Comparison of ENCODE assay signal across 13 cellular contexts in the genomic region with DNA sequence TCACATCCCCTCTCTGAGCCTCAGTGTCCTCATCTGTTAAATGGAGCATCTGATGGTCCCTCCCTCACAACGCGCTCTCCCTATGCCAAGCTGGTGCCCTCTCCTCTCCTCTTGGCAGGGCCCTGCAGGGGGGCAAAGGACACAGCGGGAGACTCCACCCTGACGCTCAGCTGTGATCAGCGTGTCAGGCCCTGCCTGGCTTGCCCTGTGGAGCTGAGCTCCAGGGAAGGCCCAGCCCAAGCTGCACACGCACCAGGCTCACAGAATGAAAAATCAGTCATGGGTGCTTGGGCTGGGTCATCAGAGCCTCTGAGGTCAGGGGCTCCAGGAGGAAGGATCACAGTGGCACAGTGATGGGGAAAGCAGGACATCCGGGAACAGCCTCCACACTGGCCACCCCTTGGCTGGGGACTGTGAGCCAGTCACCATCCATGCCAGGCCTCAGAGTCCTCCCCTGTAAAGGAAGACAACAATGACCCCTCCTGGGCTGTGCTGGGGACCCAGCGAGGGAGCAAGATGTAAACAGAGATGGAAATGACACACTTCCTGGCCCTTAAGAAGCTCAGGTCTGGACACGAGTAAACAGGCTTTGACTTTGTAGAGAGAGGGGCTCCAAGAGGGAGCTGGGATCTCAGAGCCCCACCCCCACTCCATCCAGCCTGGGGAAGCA. TPM values are rescaled to one million over a fixed set of nuclear protein-coding genes. Genes with fewer than 3 reads are reported as not detected.
DNase-seq lines count a peak whose midpoint lies in the region; ATAC-seq, FAIRE-seq and TF ChIP-seq lines count a peak whose summit lies in the region.
"Had no signal": no experiment of that assay in that cellular context is flagged by ENCODE, and none has a peak within 500 bp of the region (broad histone marks: within the 10 kb centered on the region; RNA-seq: fewer than 3 reads in every experiment).

No MANE protein-coding gene starts in this region.

- no peak for TF ChIP-seq EP300 in Ishikawa (IDR thresholded peaks at IDR 0.05; ENCODE audit: borderline replicate concordance)
- no peak for TF ChIP-seq EP300 in HepG2 (IDR thresholded peaks at IDR 0.05; ENCODE audit: low read depth in 2 of 2, low read length in 2 of 2)
- no peak for TF ChIP-seq EP300 in HepG2 (CRISPR knock-in tag; IDR thresholded peaks at IDR 0.05; ENCODE audit: borderline replicate concordance)

- no peak for FAIRE-seq in HepG2 (lab: Jason Lieb, UNC)

- DNase-seq in HepG2 (ENCODE audit: low spot score) (no peak), WERI-Rb-1 (no peak), inferior parietal cortex (ENCODE audit: extremely low spot score) (no peak), COR-L47 (lab: John Stamatoyannopoulos, UW) (no peak), NCI-H446 treated with DMSO at 0.1 percent for 48 hours (lab: John Stamatoyannopoulos, UW) (no peak)
- DNase-seq in stimulated activated naive CD8-positive, alpha-beta T cell treated with anti-CD3 and anti-CD28 coated beads, Interleukin-15, Interleukin-2, amounts not matched to agents 100 U/mL and 50 U/mL, for 24 hours = no peak
- DNase-seq: activated B cell treated with CpG ODN at 0.5 μM for 24 hours, DMS79 treated with DMSO at 0.1 percent for 48 hours, glutamatergic neuron, NCI-H82 had no signal

- POLR2A ChIA-PET in HepG2 (lab: Yijun Ruan, JAX) = interaction anchor here (1.0 to 3.2 kb wide), 6 partner anchors 8 to 42 kb away, joined by 3 to 18 read pairs (median 7); partner anchors contain the start of gene RPL3

- no peaks in the 10 kb centered on the region for H3K79me2 ChIP-seq in HepG2 (ENCODE audit: insufficient read depth, low read length)

- peak overlapping the region; percentile 63 for H3K27ac ChIP-seq in cingulate gyrus (ENCODE audit: low read depth, low read length)
- peak overlapping the region; percentile 52 for H3K27ac ChIP-seq in HepG2 (ENCODE audit: extremely low read length, insufficient read depth, low read length)
- no peak overlapping the region for H3K27ac ChIP-seq in WERI-Rb-1
- H3K27ac ChIP-seq: neutrophil had no signal

- peaks cover 72% of the 10 kb centered on the region for H3K4me1 ChIP-seq in HepG2 (ENCODE audit: insufficient read depth, low read length)

- peak overlapping the region; percentile 65 for H3K9ac ChIP-seq in HepG2 (ENCODE audit: insufficient read depth, low read depth, low read length)

- peak; percentile 51 for ATAC-seq in HepG2
- peak; percentile 30 for ATAC-seq in stimulated activated naive CD8-positive, alpha-beta T cell treated with anti-CD3 and anti-CD28 coated beads, Interleukin-15, Interleukin-2, amounts not matched to agents 100 U/mL and 50 U/mL, for 24 hours

- H2AFZ ChIP-seq in HepG2 (ENCODE audit: low read length) = no peak overlapping the region

- H4K20me1 ChIP-seq in HepG2 (ENCODE audit: insufficient read depth, low read length) = no peaks in the 10 kb centered on the region

- peak; percentile 43 for TF ChIP-seq CTCF in HepG2 (CRISPR knock-in tag; IDR thresholded peaks at IDR 0.05)
- TF ChIP-seq CTCF in WERI-Rb-1 (IDR thresholded peaks at IDR 0.05; ENCODE audit: low read depth, low read length) = no peak

- TF ChIP-seq POLR2A in HepG2 (IDR thresholded peaks at IDR 0.05; ENCODE audit: insufficient read depth in 1 of 2, low read depth in 2 of 2, low read length in 2 of 2) = no peak

- peak overlapping the region; percentile 81 for H3K4me2 ChIP-seq in HepG2 (ENCODE audit: low read depth, low read length)

- H3K4me3 ChIP-seq in HepG2 (replicated peaks in 1 of 3; ENCODE audit: insufficient read depth in 1 of 3, low read depth in 2 of 3, low read length in 3 of 3) (peak overlapping the region in 1 of 3 experiments; percentile 51; a peak in 1 of 6 replicates), WERI-Rb-1 (ENCODE audit: low read depth, low read length) (no peak overlapping the region)

- 32% methylated on average over 8 of the region's 9 CpGs for WGBS in HepG2 (ENCODE audit: low lambda C conversion rate)

- no TSS peak for BruUV-seq in HepG2 (replicated peaks; lab: Mats Ljungman, UMichigan)

- in situ Hi-C loops in HepG2 (cut with HindIII; ENCODE audit: extremely low pct_ligation_motif_present, low pct_unique_long_range_greater_than_20kb) = no loop called here

- TF ChIP-seq RAD21 in Ishikawa (IDR thresholded peaks at IDR 0.05; ENCODE audit: low read depth) = 0 out of 2 replicates have a peak, but pooled peaks have one; percentile 33
- TF ChIP-seq RAD21 in HepG2 (CRISPR knock-in tag; IDR thresholded peaks at IDR 0.05) = no peak

- H3K9me3 ChIP-seq in HepG2 (ENCODE audit: low read length) (0 out of 2 replicates have a peak, but pooled peaks cover 6% of the 10 kb centered on the region), WERI-Rb-1 (ENCODE audit: severe bottlenecking) (no peaks in the 10 kb centered on the region)

- no peaks in the 10 kb centered on the region for H3K36me3 ChIP-seq in HepG2 (replicated peaks in 1 of 2; ENCODE audit: control insufficient read depth in 1 of 2, insufficient read depth in 2 of 2, low read length in 2 of 2)
- no peaks in the 10 kb centered on the region for H3K36me3 ChIP-seq in WERI-Rb-1
- H3K36me3 ChIP-seq: neutrophil had no signal

- CTCF ChIA-PET in HepG2 (lab: Yijun Ruan, JAX; ENCODE audit: low intra/inter-chr PET ratio, low total read pairs) = no interaction called here

- peaks cover 5 to 15% of the 10 kb centered on the region in 2 experiments for H3K27me3 ChIP-seq in HepG2 (ENCODE audit: control insufficient read depth in 1 of 2, insufficient read depth in 2 of 2, low read length in 2 of 2)
- H3K27me3 ChIP-seq in WERI-Rb-1 (ENCODE audit: insufficient read depth, low read depth, severe bottlenecking) = no peaks in the 10 kb centered on the region

- intact Hi-C loops in HepG2 (cut with micrococcal nuclease; ENCODE audit: unreplicated experiment) = no loop called here

TF ChIP-seq in Ishikawa, 13 proteins besides CTCF, POLR2A, EP300 and RAD21:
- TF ChIP-seq CREB1 (IDR thresholded peaks at IDR 0.05; ENCODE audit: low read depth) = no peak

TF ChIP-seq in HepG2, 621 proteins besides CTCF, POLR2A, EP300 and RAD21 (continues in another document):
- TF ChIP-seq ZNF781 (CRISPR knock-in tag; IDR thresholded peaks at IDR 0.05; ENCODE audit: borderline replicate concordance, not compliant biosample characterization) = no peak

RNA-seq across cellular contexts. Expression of gene RPL3, which starts 36.6 kb away (rescaled TPM):
- 1,051 and 1,499 TPM in 2 replicates for total RNA-seq in HepG2 (2016; rRNA removed; fragmentation: Illumina TruSeq; extraction: Trizol)
- total RNA-seq in HepG2 (2016; cell fraction: cytosol; rRNA removed; fragmentation: Illumina TruSeq; extraction: Trizol; ENCODE audit: low read depth) = 1,087 and 1,361 TPM in 2 replicates
- 1,096 and 1,452 TPM in 2 replicates for total RNA-seq in HepG2 (2016; cell fraction: insoluble cytoplasmic fraction; rRNA removed; fragmentation: Illumina TruSeq; extraction: Trizol)
- 2,264 and 2,553 TPM in 2 replicates for total RNA-seq in HepG2 (2016; cell fraction: membrane; rRNA removed; fragmentation: Illumina TruSeq; extraction: Trizol)
- 614 and 672 TPM in 2 replicates for total RNA-seq in HepG2 (2016; cell fraction: nucleus; rRNA removed; fragmentation: Illumina TruSeq; extraction: Trizol)
- polyA plus RNA-seq in HepG2 (2011; rRNA removed) = 3,218 and 3,279 TPM in 2 replicates
- 5,445 and 6,556 TPM in 2 replicates for polyA plus RNA-seq in HepG2 (2011; cell fraction: cytosol; rRNA removed)
- 1,725 and 2,021 TPM in 2 replicates for polyA plus RNA-seq in HepG2 (2011; cell fraction: nucleus; rRNA removed)
- polyA plus RNA-seq in HepG2 (2012) = 2,306 and 3,237 TPM in 2 replicates
- 2,660 and 3,068 TPM in 2 replicates for polyA plus RNA-seq in HepG2 (2016; cell fraction: cytosol; fragmentation: Illumina TruSeq; extraction: Trizol; ENCODE audit: low read depth)
- 2,953 and 3,012 TPM in 2 replicates for polyA plus RNA-seq in HepG2 (2016; cell fraction: insoluble cytoplasmic fraction; fragmentation: Illumina TruSeq; extraction: Trizol; ENCODE audit: low read depth)
- polyA plus RNA-seq in HepG2 (2016; cell fraction: membrane; fragmentation: Illumina TruSeq; extraction: Trizol; ENCODE audit: low read depth) = 4,441 and 4,891 TPM in 2 replicates
- polyA plus RNA-seq in HepG2 (2016; cell fraction: nucleus; fragmentation: Illumina TruSeq; extraction: Trizol; ENCODE audit: insufficient read depth, low read depth) = 1,802 and 1,847 TPM in 2 replicates
- polyA minus RNA-seq in HepG2 (2011; rRNA and poly(A)+ RNA removed; ENCODE audit: low replicate concordance) = 2,170 and 2,278 TPM in 2 replicates
- 946 and 956 TPM in 2 replicates for polyA minus RNA-seq in HepG2 (2011; cell fraction: cytosol; rRNA and poly(A)+ RNA removed)
- 510 and 805 TPM in 2 replicates for polyA minus RNA-seq in HepG2 (2011; cell fraction: nucleus; rRNA and poly(A)+ RNA removed)

RNA-seq across cellular contexts. Expression of gene PDGFB, which starts 38.0 kb away (rescaled TPM):
- total RNA-seq in HepG2 (2016; rRNA removed; fragmentation: Illumina TruSeq; extraction: Trizol) = 0.65 and 1.4 TPM in 2 replicates
- 0.26 and 0.30 TPM in 2 replicates for total RNA-seq in HepG2 (2016; cell fraction: cytosol; rRNA removed; fragmentation: Illumina TruSeq; extraction: Trizol; ENCODE audit: low read depth)
- total RNA-seq in HepG2 (2016; cell fraction: insoluble cytoplasmic fraction; rRNA removed; fragmentation: Illumina TruSeq; extraction: Trizol) = 1.0 and 1.1 TPM in 2 replicates
- 0.76 and 1.4 TPM in 2 replicates for total RNA-seq in HepG2 (2016; cell fraction: membrane; rRNA removed; fragmentation: Illumina TruSeq; extraction: Trizol)
- total RNA-seq in HepG2 (2016; cell fraction: nucleus; rRNA removed; fragmentation: Illumina TruSeq; extraction: Trizol) = 1.7 and 2.0 TPM in 2 replicates
- polyA plus RNA-seq in HepG2 (2011; rRNA removed) = 10.1 and 12.8 TPM in 2 replicates
- 12.7 and 12.9 TPM in 2 replicates for polyA plus RNA-seq in HepG2 (2011; cell fraction: cytosol; rRNA removed)
- 37.3 and 38.1 TPM in 2 replicates for polyA plus RNA-seq in HepG2 (2011; cell fraction: nucleus; rRNA removed)
- 11.5 and 12.7 TPM in 2 replicates for polyA plus RNA-seq in HepG2 (2012)
- polyA plus RNA-seq in HepG2 (2016; cell fraction: cytosol; fragmentation: Illumina TruSeq; extraction: Trizol; ENCODE audit: low read depth) = 0.15 and 0.27 TPM in 2 replicates
- polyA plus RNA-seq in HepG2 (2016; cell fraction: insoluble cytoplasmic fraction; fragmentation: Illumina TruSeq; extraction: Trizol; ENCODE audit: low read depth) = 0.72 and 0.85 TPM in 2 replicates
- 0.63 and 0.68 TPM in 2 replicates for polyA plus RNA-seq in HepG2 (2016; cell fraction: membrane; fragmentation: Illumina TruSeq; extraction: Trizol; ENCODE audit: low read depth)
- polyA plus RNA-seq in HepG2 (2016; cell fraction: nucleus; fragmentation: Illumina TruSeq; extraction: Trizol; ENCODE audit: insufficient read depth, low read depth) = 3.3 and 3.9 TPM in 2 replicates
- 2.3 and 28.2 TPM in 2 replicates for polyA minus RNA-seq in HepG2 (2011; rRNA and poly(A)+ RNA removed; ENCODE audit: low replicate concordance)
- polyA minus RNA-seq in HepG2 (2011; cell fraction: cytosol; rRNA and poly(A)+ RNA removed) = 13.6 and 16.1 TPM in 2 replicates
- 7.7 and 9.6 TPM in 2 replicates for polyA minus RNA-seq in HepG2 (2011; cell fraction: nucleus; rRNA and poly(A)+ RNA removed)
- total RNA-seq: activated B cell treated with CpG ODN at 0.5 μM for 24 hours had no signal
